In the genomic region with DNA sequence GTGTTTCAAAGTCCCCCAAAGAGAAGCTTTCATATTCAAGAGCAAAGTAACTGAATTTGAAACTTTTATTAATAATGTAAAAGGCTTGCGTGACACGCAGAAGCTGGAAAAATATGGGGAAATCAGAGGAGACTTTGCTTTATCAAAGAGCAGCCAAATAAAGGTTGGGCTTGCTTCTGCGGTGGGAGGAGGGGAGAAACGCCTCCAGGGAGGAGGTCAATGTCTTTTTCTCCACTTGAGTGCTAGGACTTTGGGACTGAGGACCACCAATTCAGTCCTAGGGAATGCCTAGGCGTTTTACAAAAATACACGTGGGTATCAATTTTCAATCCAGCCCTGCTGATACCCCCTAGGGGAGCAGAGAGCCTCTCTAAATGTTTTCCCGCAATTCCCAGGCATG, we compare ENCODE assay signal across 26 cellular contexts.
A peak's percentile ranks its signal among the peaks of the same experiment; 100 is the strongest.
DNase-seq lines count a peak whose midpoint lies in the region; TF ChIP-seq lines count a peak whose summit lies in the region.
"Had no signal": no experiment of that assay in that cellular context is flagged by ENCODE, and none has a peak within 500 bp of the region (broad histone marks: within the 10 kb centered on the region; RNA-seq: fewer than 3 reads in every experiment).

No MANE protein-coding gene starts in this region.

- H3K4me3 Mint-ChIP-seq in H9 (no peak overlapping the region), endodermal cell (no peak overlapping the region), progenitor cell of endocrine pancreas (ENCODE audit: low read depth) (no peak overlapping the region)
- H3K4me3 Mint-ChIP-seq: CD14-positive monocyte; CD4-positive, alpha-beta memory T cell; CD4-positive, CD25-positive, alpha-beta regulatory T cell had no signal

- no peaks in the 10 kb centered on the region for H3K79me2 ChIP-seq in H9 (ENCODE audit: insufficient read depth, low read length)

- H3K9me3 ChIP-seq in H9 (ENCODE audit: control insufficient read depth, low read depth, low read length) (no peaks in the 10 kb centered on the region), endodermal cell (ENCODE audit: control insufficient read depth, low read length) (no peaks in the 10 kb centered on the region), neuronal stem cell (replicated peaks in 1 of 2; ENCODE audit: control insufficient read depth in 2 of 2, insufficient read depth in 1 of 2, low read depth in 1 of 2, low read length in 2 of 2) (peaks cover 0 to 2% of the 10 kb centered on the region in 2 donors)
- H3K9me3 ChIP-seq: BE2C, BLaER1 had no signal

- DNase-seq in H7: peak; percentile 69
- DNase-seq in H9: peak; percentile 33
- DNase-seq in endodermal cell: no peak
- DNase-seq in neuronal stem cell (ENCODE audit: low spot score): no peak
- DNase-seq in HT-29 (ENCODE audit: low spot score): no peak
- DNase-seq in progenitor cell of endocrine pancreas (ENCODE audit: low spot score, unreplicated experiment): no peak
- no peak for DNase-seq in cerebellar nuclear complex (lab: John Stamatoyannopoulos, UW)
- no peak for DNase-seq in SIG-M5 (lab: John Stamatoyannopoulos, UW)
- DNase-seq: 8988T; ACHN; BE2C; C1 segment of cervical spinal cord; CD4-positive, alpha-beta memory T cell; CD4-positive, CD25-positive, alpha-beta regulatory T cell; CD8-positive, alpha-beta memory T cell; COR-L47; DMS 273 treated with DMSO at 0.1 percent for 48 hours; DMS153; DMS53; DMS79; DND-41; EL; GDM1 had no signal

- H2BK120ac ChIP-seq in H9 (ENCODE audit: low read depth, low read length, poor library complexity, severe bottlenecking) (no peak overlapping the region), neuronal stem cell (ENCODE audit: low read depth, low read length) (no peak overlapping the region)

- H3K23ac ChIP-seq in H9 (ENCODE audit: insufficient read length, low read depth, low read length) (no peak overlapping the region), neuronal stem cell (ENCODE audit: low read depth, low read length, poor library complexity) (no peak overlapping the region)

- H3K36me3 Mint-ChIP-seq in H9 (ENCODE audit: insufficient read depth in 1 of 3, low read depth in 3 of 3): no peaks in the 10 kb centered on the region
- H3K36me3 Mint-ChIP-seq in endodermal cell (ENCODE audit: low read depth): no peaks in the 10 kb centered on the region
- H3K36me3 Mint-ChIP-seq in progenitor cell of endocrine pancreas (ENCODE audit: insufficient read depth): no peaks in the 10 kb centered on the region
- H3K36me3 Mint-ChIP-seq: CD14-positive monocyte; CD4-positive, alpha-beta memory T cell; CD4-positive, CD25-positive, alpha-beta regulatory T cell; CD8-positive, alpha-beta memory T cell had no signal

- H3K18ac ChIP-seq in H9 (ENCODE audit: insufficient read length, low read depth, low read length) (no peak overlapping the region), neuronal stem cell (ENCODE audit: low read length) (no peak overlapping the region)

- H3K4me1 ChIP-seq in H9 (ENCODE audit: insufficient read depth, low read length): no peaks in the 10 kb centered on the region; the same call in 1 of the 2 replicates
- no peaks in the 10 kb centered on the region for H3K4me1 ChIP-seq in endodermal cell (ENCODE audit: control insufficient read depth, insufficient read depth, low read length)
- H3K4me1 ChIP-seq in neuronal stem cell (ENCODE audit: control insufficient read depth in 2 of 2, insufficient read depth in 1 of 2, low read depth in 1 of 2, low read length in 2 of 2): peaks cover 6 to 10% of the 10 kb centered on the region in 2 donors
- H3K4me1 ChIP-seq: BE2C had no signal

- H2BK15ac ChIP-seq in H9 (ENCODE audit: low read depth, low read length): no peak overlapping the region
- no peak overlapping the region for H2BK15ac ChIP-seq in neuronal stem cell (ENCODE audit: low read length)

- WGBS in H9 (ENCODE audit: extremely low coverage, insufficient read length, low lambda C conversion rate): no CpG with 5 or more reads among the region's 7 CpGs
- WGBS in endodermal cell (ENCODE audit: insufficient coverage in 1 of 2, insufficient read length in 1 of 2), 2 experiments: 43 to 55% methylated on average over 7 of the region's 7 CpGs
- no CpG with 5 or more reads among the region's 7 CpGs for WGBS in neuronal stem cell (ENCODE audit: extremely low coverage in 2 of 2, insufficient read length in 2 of 2, insufficient replicate concordance in 1 of 2), 2 donors

- no peak overlapping the region for H2BK20ac ChIP-seq in H9 (ENCODE audit: low read depth, low read length, poor library complexity, severe bottlenecking)

- no peak overlapping the region for H3K56ac ChIP-seq in H9 (ENCODE audit: insufficient read length, low read depth, low read length)

- H3K4me2 ChIP-seq in H9 (ENCODE audit: insufficient read depth, insufficient read length, low read length) (no peak overlapping the region), neuronal stem cell (ENCODE audit: insufficient read depth, low read length, poor library complexity, severe bottlenecking) (no peak overlapping the region)
- H3K4me2 ChIP-seq: BLaER1 had no signal

- H3K4me1 Mint-ChIP-seq in H9 (peaks cover 14 to 15% of the 10 kb centered on the region in 2 experiments), endodermal cell (peaks cover 5% of the 10 kb centered on the region), progenitor cell of endocrine pancreas (ENCODE audit: low read depth) (peaks cover 8% of the 10 kb centered on the region)
- H3K4me1 Mint-ChIP-seq: CD14-positive monocyte; CD4-positive, CD25-positive, alpha-beta regulatory T cell; CD8-positive, alpha-beta memory T cell had no signal

- H2BK5ac ChIP-seq in H9 (ENCODE audit: insufficient read length, low read length) (no peak overlapping the region), neuronal stem cell (ENCODE audit: low read length) (no peak overlapping the region)

- peak; percentile 27; the same call in 1 of the 3 replicates for TF ChIP-seq CTCF in H9 (conservative IDR thresholded peaks at IDR 0.05)
- TF ChIP-seq CTCF in endodermal cell (conservative IDR thresholded peaks at IDR 0.05): no peak
- TF ChIP-seq CTCF in progenitor cell of endocrine pancreas (IDR thresholded peaks at IDR 0.05; ENCODE audit: unreplicated experiment): no peak

- H2BK12ac ChIP-seq in H9 (ENCODE audit: insufficient read length, low read depth, low read length): no peak overlapping the region
- no peak overlapping the region for H2BK12ac ChIP-seq in neuronal stem cell (ENCODE audit: low read length)

- H3K27me3 Mint-ChIP-seq in H9 (ENCODE audit: low read depth): peaks cover 87% of the 10 kb centered on the region
- H3K27me3 Mint-ChIP-seq in endodermal cell (ENCODE audit: insufficient read depth): peaks cover 64% of the 10 kb centered on the region
- peaks cover 56% of the 10 kb centered on the region for H3K27me3 Mint-ChIP-seq in progenitor cell of endocrine pancreas

- H4K91ac ChIP-seq in H9 (ENCODE audit: insufficient read length, low read depth, low read length): no peak overlapping the region
- H4K91ac ChIP-seq in neuronal stem cell (ENCODE audit: low read depth, low read length, poor library complexity): no peak overlapping the region

- H2AFZ ChIP-seq in H9 (ENCODE audit: low read length) (no peak overlapping the region), neuronal stem cell (ENCODE audit: low read length) (peak overlapping the region; percentile 4)

- no peak overlapping the region for H2AK5ac ChIP-seq in H9 (ENCODE audit: insufficient read length, low read length)
- H2AK5ac ChIP-seq in neuronal stem cell (ENCODE audit: low read depth, low read length): no peak overlapping the region

- H4K5ac ChIP-seq in H9 (ENCODE audit: insufficient read length, low read depth, low read length): no peak overlapping the region

- H3T11ph ChIP-seq in H9 (ENCODE audit: low read length): no peak overlapping the region

- H3K36me3 ChIP-seq in H7 (replicated peaks; ENCODE audit: control insufficient read depth, insufficient read depth, low read length) (no peaks in the 10 kb centered on the region), endodermal cell (ENCODE audit: control insufficient read depth, insufficient read depth, low read length) (no peaks in the 10 kb centered on the region), neuronal stem cell (replicated peaks in 1 of 2; ENCODE audit: control insufficient read depth in 2 of 2, insufficient read depth in 2 of 2, low read length in 2 of 2) (no peaks in the 10 kb centered on the region)
- H3K36me3 ChIP-seq: BE2C, BLaER1 had no signal

- H4K20me1 ChIP-seq in H9 (ENCODE audit: control insufficient read depth, insufficient read depth, insufficient read length): no peaks in the 10 kb centered on the region
- H4K20me1 ChIP-seq: BLaER1 had no signal

- H3K27ac Mint-ChIP-seq in H9 (no peak overlapping the region; a peak in 1 of 7 replicates), endodermal cell (no peak overlapping the region), progenitor cell of endocrine pancreas (no peak overlapping the region)
- H3K27ac Mint-ChIP-seq: CD14-positive monocyte; CD4-positive, alpha-beta memory T cell; CD4-positive, CD25-positive, alpha-beta regulatory T cell; CD8-positive, alpha-beta memory T cell had no signal

- H3K14ac ChIP-seq in H9 (ENCODE audit: insufficient read depth, low read length) (no peak overlapping the region), neuronal stem cell (ENCODE audit: low read length) (no peak overlapping the region)

- H3K4me3 ChIP-seq in H7 (ENCODE audit: insufficient read depth, low read depth, low read length): no peak overlapping the region
- no peak overlapping the region for H3K4me3 ChIP-seq in endodermal cell (ENCODE audit: low read length)
- H3K4me3 ChIP-seq in neuronal stem cell (ENCODE audit: low read length in 2 of 2): no peak overlapping the region
- H3K4me3 ChIP-seq: BLaER1, GM12878 had no signal

- H3K79me1 ChIP-seq in H9 (ENCODE audit: insufficient read depth, low read depth, low read length, poor library complexity, severe bottlenecking): no peaks in the 10 kb centered on the region
- H3K79me1 ChIP-seq in neuronal stem cell (ENCODE audit: low read depth, low read length): no peaks in the 10 kb centered on the region

- H3K9ac ChIP-seq in H9 (ENCODE audit: extremely low read depth, insufficient read length, low read length) (no peak overlapping the region), endodermal cell (ENCODE audit: extremely low read depth, low read length, poor library complexity, severe bottlenecking) (no peak overlapping the region), neuronal stem cell (ENCODE audit: low read depth, low read length, poor library complexity) (no peak overlapping the region)
- H3K9ac ChIP-seq: BLaER1 had no signal

- H3K27ac ChIP-seq in H9 (ENCODE audit: insufficient read length, low read depth, low read length) (no peak overlapping the region), endodermal cell (ENCODE audit: low read depth, low read length) (peak overlapping the region; percentile 32), neuronal stem cell (replicated peaks; ENCODE audit: low read length) (no peak overlapping the region)
- H3K27ac ChIP-seq: BLaER1 had no signal

- H3K9me3 Mint-ChIP-seq in H9: no peaks in the 10 kb centered on the region
- H3K9me3 Mint-ChIP-seq in endodermal cell: no peaks in the 10 kb centered on the region
- peaks cover 5% of the 10 kb centered on the region for H3K9me3 Mint-ChIP-seq in progenitor cell of endocrine pancreas (ENCODE audit: low read depth)
- H3K9me3 Mint-ChIP-seq: CD8-positive, alpha-beta memory T cell had no signal

- peaks cover 7% of the 10 kb centered on the region for H3K27me3 ChIP-seq in H7 (ENCODE audit: control insufficient read depth, insufficient read depth, low read length)
- no peaks in the 10 kb centered on the region; the same call in 1 of the 2 replicates for H3K27me3 ChIP-seq in H9 (ENCODE audit: insufficient read depth, low read length)
- H3K27me3 ChIP-seq in endodermal cell (ENCODE audit: control insufficient read depth, insufficient read depth, low read length, poor library complexity, severe bottlenecking): peaks cover 28% of the 10 kb centered on the region
- H3K27me3 ChIP-seq in neuronal stem cell (ENCODE audit: control insufficient read depth in 3 of 3, insufficient read depth in 3 of 3, low read depth in 1 of 3, low read length in 3 of 3): peaks cover 0 to 6% (median 4%) of the 10 kb centered on the region in 3 experiments

- H4K8ac ChIP-seq in H9 (replicated peaks; ENCODE audit: insufficient read length, low read depth, low read length) (no peak overlapping the region), neuronal stem cell (ENCODE audit: low read depth, low read length) (no peak overlapping the region)

- H3K4ac ChIP-seq in H9 (ENCODE audit: low read depth, low read length) (no peak overlapping the region), neuronal stem cell (ENCODE audit: low read length) (no peak overlapping the region)

- H3K23me2 ChIP-seq in H9 (ENCODE audit: insufficient read length, low read depth, low read length, poor library complexity, severe bottlenecking): no peaks in the 10 kb centered on the region

Comparison
In these comparisons a context has a peak if more than half of its experiments do, and no peak if none do; other contexts are left out.
1. DNase-seq: peak in H7 (single experiment) and H9 (single experiment); none in endodermal cell (single experiment), neuronal stem cell (single experiment), HT-29 (single experiment), progenitor cell of endocrine pancreas (single experiment), cerebellar nuclear complex (0 of 2) and SIG-M5 (single experiment).